ENCODE assay signal across 15 cellular contexts in the genomic region with DNA sequence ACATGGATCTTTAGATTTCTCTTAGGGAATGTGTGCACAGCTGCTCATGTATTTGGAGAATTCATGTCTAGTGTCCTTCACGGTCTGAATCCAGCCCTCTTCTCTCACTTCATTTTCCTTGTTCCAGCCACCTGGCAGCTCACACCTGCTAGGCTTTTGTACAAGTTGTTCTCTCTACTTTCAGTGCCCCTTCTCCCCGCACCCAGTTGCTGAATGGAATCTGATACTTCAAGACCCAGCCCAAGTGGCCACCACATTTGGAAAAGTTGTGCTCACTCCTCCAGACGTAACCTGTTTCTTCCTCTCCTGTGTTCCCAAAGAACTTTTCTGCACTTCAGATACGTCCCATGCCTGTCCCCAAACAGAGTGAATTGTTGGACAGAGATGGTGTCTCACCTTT.
DNase-seq lines count a peak whose midpoint lies in the region; ATAC-seq and TF ChIP-seq lines count a peak whose summit lies in the region.
"Had no signal": no experiment of that assay in that cellular context is flagged by ENCODE, and none has a peak within 500 bp of the region (broad histone marks: within the 10 kb centered on the region; RNA-seq: fewer than 3 reads in every experiment).

No MANE protein-coding gene starts in this region.

- no peaks in the 10 kb centered on the region for H3K79me2 ChIP-seq in DND-41 (ENCODE audit: insufficient read depth, low read length)

- peaks cover 11% of the 10 kb centered on the region for H3K4me1 Mint-ChIP-seq in neural crest cell
- H3K4me1 Mint-ChIP-seq in activated T-helper 2 cell treated with anti-CD3 and anti-CD28 coated beads, Interferon-gamma antibody, Interleukin-2, Interleukin-4, amounts not matched to agents 10 μg/mL and 5 μg/mL and 100 μg/mL, durations not matched to agents 14 hours and 24 hours and 36 hours (ENCODE audit: low read depth), result peaks cover 2% of the 10 kb centered on the region

- H3K9me3 Mint-ChIP-seq in neural crest cell, result peaks cover 7% of the 10 kb centered on the region
- peaks cover 14% of the 10 kb centered on the region for H3K9me3 Mint-ChIP-seq in activated T-helper 2 cell treated with anti-CD3 and anti-CD28 coated beads, Interferon-gamma antibody, Interleukin-2, Interleukin-4, amounts not matched to agents 10 μg/mL and 5 μg/mL and 100 μg/mL, durations not matched to agents 14 hours and 24 hours and 36 hours

- 0 out of 2 replicates have a peak overlapping the region, but pooled peaks have one; percentile 23 for H2AFZ ChIP-seq in DND-41 (ENCODE audit: low read depth, low read length)
- H2AFZ ChIP-seq: GM23338 had no signal

- ATAC-seq in DND-41 (ENCODE audit: insufficient read depth, low read depth), result no peak
- ATAC-seq: GM23338 had no signal

- no peaks in the 10 kb centered on the region for H3K27me3 ChIP-seq in DND-41 (ENCODE audit: insufficient read depth, low read length, poor library complexity)
- H3K27me3 ChIP-seq: BE2C had no signal

- H3K36me3 Mint-ChIP-seq in neural crest cell (ENCODE audit: low read depth), result peaks cover 7% of the 10 kb centered on the region
- peaks cover 5% of the 10 kb centered on the region for H3K36me3 Mint-ChIP-seq in activated T-helper 2 cell treated with anti-CD3 and anti-CD28 coated beads, Interferon-gamma antibody, Interleukin-2, Interleukin-4, amounts not matched to agents 10 μg/mL and 5 μg/mL and 100 μg/mL, durations not matched to agents 14 hours and 24 hours and 36 hours (ENCODE audit: low read depth)

- H3K36me3 ChIP-seq in DND-41 (ENCODE audit: insufficient read depth, low read length), result no peaks in the 10 kb centered on the region
- H3K36me3 ChIP-seq: BE2C had no signal

- no peak overlapping the region for H3K4me2 ChIP-seq in DND-41 (ENCODE audit: insufficient read depth, low read length)
- H3K4me2 ChIP-seq: GM23338 had no signal

- no peaks in the 10 kb centered on the region for H3K4me1 ChIP-seq in DND-41 (ENCODE audit: insufficient read depth, low read length)
- H3K4me1 ChIP-seq: BE2C had no signal

- H3K27ac Mint-ChIP-seq in neural crest cell (ENCODE audit: unreplicated experiment), result peak overlapping the region; percentile 14
- no peak overlapping the region for H3K27ac Mint-ChIP-seq in activated T-helper 2 cell treated with anti-CD3 and anti-CD28 coated beads, Interferon-gamma antibody, Interleukin-2, Interleukin-4, amounts not matched to agents 10 μg/mL and 5 μg/mL and 100 μg/mL, durations not matched to agents 14 hours and 24 hours and 36 hours
- H3K27ac Mint-ChIP-seq: CD4-positive, alpha-beta T cell; GM23338 had no signal

- H3K4me3 Mint-ChIP-seq in neural crest cell, result no peak overlapping the region
- no peak overlapping the region for H3K4me3 Mint-ChIP-seq in activated T-helper 2 cell treated with anti-CD3 and anti-CD28 coated beads, Interferon-gamma antibody, Interleukin-2, Interleukin-4, amounts not matched to agents 10 μg/mL and 5 μg/mL and 100 μg/mL, durations not matched to agents 14 hours and 24 hours and 36 hours (ENCODE audit: low read depth)
- H3K4me3 Mint-ChIP-seq: CD4-positive, alpha-beta T cell; GM23338 had no signal

- DNase-seq in DMS53 treated with DMSO at 0.1 percent for 48 hours (lab: John Stamatoyannopoulos, UW; ENCODE audit: unreplicated experiment) (peak; percentile 78), DND-41 (no peak), NCI-H524 treated with DMSO at 0.1 percent for 48 hours (lab: John Stamatoyannopoulos, UW) (peak; percentile 89), neural crest cell (ENCODE audit: low read depth, low spot score) (no peak), cerebellar cortex (ENCODE audit: low spot score) (no peak), AG20443 (ENCODE audit: low spot score) (no peak)
- DNase-seq in activated T-helper 2 cell treated with anti-CD3 and anti-CD28 coated beads, Interferon-gamma antibody, Interleukin-2, Interleukin-4, amounts not matched to agents 10 μg/mL and 5 μg/mL and 100 μg/mL, durations not matched to agents 14 hours and 24 hours and 36 hours (ENCODE audit: low spot score), result no peak
- DNase-seq: BE2C; Calu3; CD4-positive, alpha-beta T cell; NCI-H1436; NCI-H2029 treated with DMSO at 0.1 percent for 48 hours; NCI-H526; OCI-M1 had no signal

- no peaks in the 10 kb centered on the region for H4K20me1 ChIP-seq in DND-41 (ENCODE audit: insufficient read depth, low read length)

- no peak overlapping the region for H3K27ac ChIP-seq in DND-41 (ENCODE audit: low read length)

- intact Hi-C loops in activated T-helper 2 cell treated with anti-CD3 and anti-CD28 coated beads, Interferon-gamma antibody, Interleukin-2, Interleukin-4, amounts not matched to agents 10 μg/mL and 5 μg/mL and 100 μg/mL, durations not matched to agents 14 hours and 24 hours and 36 hours (cut with micrococcal nuclease), result no loop called here

- H3K9me3 ChIP-seq in DND-41 (ENCODE audit: insufficient read depth, low read length, severe bottlenecking), result peaks cover 10% of the 10 kb centered on the region
- H3K9me3 ChIP-seq: BE2C had no signal

- H3K4me3 ChIP-seq in DND-41 (ENCODE audit: low read depth in 1 of 2, low read length in 2 of 2), result no peak overlapping the region
- H3K4me3 ChIP-seq: GM23338 had no signal

- H3K9ac ChIP-seq in DND-41 (ENCODE audit: low read depth, low read length), result no peak overlapping the region

- H3K27me3 Mint-ChIP-seq in neural crest cell (ENCODE audit: low read depth), result no peaks in the 10 kb centered on the region
- peaks cover 7% of the 10 kb centered on the region for H3K27me3 Mint-ChIP-seq in activated T-helper 2 cell treated with anti-CD3 and anti-CD28 coated beads, Interferon-gamma antibody, Interleukin-2, Interleukin-4, amounts not matched to agents 10 μg/mL and 5 μg/mL and 100 μg/mL, durations not matched to agents 14 hours and 24 hours and 36 hours (ENCODE audit: low read depth)
- H3K27me3 Mint-ChIP-seq: CD4-positive, alpha-beta T cell had no signal

- TF ChIP-seq CTCF in DND-41 (IDR thresholded peaks at IDR 0.05; ENCODE audit: borderline replicate concordance, extremely low read depth, low read length, poor library complexity, severe bottlenecking) (no peak), neural crest cell (conservative IDR thresholded peaks at IDR 0.05) (no peak)

Comparison
In these comparisons a context has a peak if more than half of its experiments do, and no peak if none do; other contexts are left out.
1. DNase-seq: peak in DMS53 treated with DMSO at 0.1 percent for 48 hours (single experiment) and NCI-H524 treated with DMSO at 0.1 percent for 48 hours (single experiment); none in DND-41 (single experiment), neural crest cell (single experiment), activated T-helper 2 cell treated with anti-CD3 and anti-CD28 coated beads, Interferon-gamma antibody, Interleukin-2, Interleukin-4, amounts not matched to agents 10 μg/mL and 5 μg/mL and 100 μg/mL, durations not matched to agents 14 hours and 24 hours and 36 hours (single experiment), cerebellar cortex (single experiment) and AG20443 (single experiment).